ENCODE assay signal across 18 cellular contexts in the genomic region with DNA sequence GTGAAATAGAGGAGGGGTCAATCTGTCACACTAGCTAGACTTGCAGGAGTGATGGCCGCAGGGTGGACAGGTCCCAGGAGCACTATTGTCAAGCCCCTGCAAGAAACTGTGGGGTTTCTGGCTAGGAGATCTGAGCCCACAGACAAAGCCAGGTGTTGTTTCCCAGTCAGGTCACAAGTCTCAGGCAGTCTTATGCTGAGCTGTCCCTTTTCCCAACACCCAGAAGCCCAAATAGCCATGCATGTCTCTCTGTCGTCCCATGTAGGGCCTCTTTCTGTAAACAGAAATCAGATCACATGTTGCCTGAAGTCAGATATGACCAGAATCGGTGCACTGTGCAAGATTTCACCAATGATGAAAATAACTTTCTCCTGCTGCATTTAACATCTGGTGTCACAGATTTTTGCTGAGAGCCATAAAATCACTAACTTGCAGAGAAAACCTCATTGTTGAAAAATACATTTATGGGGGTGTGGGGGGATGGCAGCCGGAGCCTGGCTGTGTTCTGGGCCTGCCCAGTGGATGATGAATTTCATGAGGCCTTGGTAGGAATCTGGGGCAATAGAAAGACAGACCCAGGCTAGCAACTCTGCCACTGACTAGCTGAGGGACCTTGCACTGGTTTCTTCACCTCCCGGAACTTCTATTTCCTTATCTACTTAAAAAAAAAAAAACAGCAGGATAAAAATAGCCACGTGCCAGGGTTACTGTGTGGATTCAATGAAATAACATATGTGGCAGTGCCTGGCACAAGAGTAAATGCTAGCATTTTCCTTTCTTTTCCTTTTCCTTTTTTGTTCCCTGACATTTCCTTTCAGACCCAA.
A peak's percentile ranks its signal among the peaks of the same experiment; 100 is the strongest.
DNase-seq lines count a peak whose midpoint lies in the region; ATAC-seq, FAIRE-seq and TF ChIP-seq lines count a peak whose summit lies in the region.
"Had no signal": no experiment of that assay in that cellular context is flagged by ENCODE, and none has a peak within 500 bp of the region (broad histone marks: within the 10 kb centered on the region; RNA-seq: fewer than 3 reads in every experiment).

No MANE protein-coding gene starts in this region.

- ATAC-seq in SK-N-SH treated with all-trans-retinoic acid at 6 μM for 48 hours (no peak), HG02870 (IDR thresholded peaks at IDR 0.05; ENCODE audit: unreplicated experiment) (no peak)
- ATAC-seq: activated T-cell treated with anti-CD3 and anti-CD28 coated beads, Interleukin-2, amount 50 U/mL, for 4 hours had no signal

- H3K79me1 ChIP-seq in mesendoderm (ENCODE audit: low read length): no peaks in the 10 kb centered on the region

- TF ChIP-seq CTCF in SK-N-SH (IDR thresholded peaks at IDR 0.05): no peak
- no peak for TF ChIP-seq CTCF in bronchial epithelial cell (IDR thresholded peaks at IDR 0.05; ENCODE audit: insufficient read depth, low read length, severe bottlenecking)

- WGBS in SK-N-SH (ENCODE audit: low lambda C conversion rate): 62% methylated on average over 6 of the region's 6 CpGs
- no CpG with 5 or more reads among the region's 6 CpGs for WGBS in mesendoderm (ENCODE audit: extremely low coverage, insufficient coverage, low lambda C conversion rate)

- DNase-seq in SK-N-SH (no peak), bronchial epithelial cell (ENCODE audit: low read depth) (no peak), mesendoderm (no peak), Ammon's horn (ENCODE audit: low spot score) (no peak), MV-4-11 (lab: John Stamatoyannopoulos, UW) (no peak)
- DNase-seq in activated CD8-positive, alpha-beta memory T cell treated with anti-CD3 and anti-CD28 coated beads for 24 hours: no peak
- DNase-seq: 8988T; activated CD4-positive, alpha-beta T cell treated with anti-CD3 and anti-CD28 coated beads for 48 hours; activated T-cell treated with anti-CD3 and anti-CD28 coated beads, Interleukin-2, amount 50 U/mL, for 4 hours; IMR-90; NCI-H510A; T-helper 2 cell had no signal

- POLR2A ChIA-PET in SK-N-SH (lab: Yijun Ruan, JAX): interaction anchor here (1.0 kb wide), 1 partner anchor 57 kb away, joined by 3 read pairs; no protein-coding TSS in a partner anchor

- H3K9me3 ChIP-seq in SK-N-SH: no peaks in the 10 kb centered on the region
- H3K9me3 ChIP-seq: tibial nerve had no signal

- H3K79me2 ChIP-seq in SK-N-SH (ENCODE audit: insufficient read depth) (no peaks in the 10 kb centered on the region), mesendoderm (ENCODE audit: control insufficient read depth, insufficient read depth, low read length) (no peaks in the 10 kb centered on the region)

- no peak overlapping the region for H3K56ac ChIP-seq in mesendoderm (ENCODE audit: low read length)

- 0 out of 2 replicates have a peak overlapping the region, but pooled peaks have one; percentile 5 for H2AFZ ChIP-seq in SK-N-SH (ENCODE audit: low read depth)

- H3K9me2 ChIP-seq in SK-N-SH: no peaks in the 10 kb centered on the region

- H2BK15ac ChIP-seq in mesendoderm (replicated peaks; ENCODE audit: low read depth): peak overlapping the region; percentile 25

- no peak overlapping the region for H3K4ac ChIP-seq in mesendoderm (ENCODE audit: low read depth, low read length)

- no peak overlapping the region for H4K5ac ChIP-seq in mesendoderm (ENCODE audit: low read length)

- H3K27ac ChIP-seq in SK-N-SH (ENCODE audit: low read depth in 2 of 2, low read length in 1 of 2) (peak overlapping the region in 1 of 2 experiments; percentile 95; a peak in 2 of 4 replicates), mesendoderm (ENCODE audit: low read depth, low read length) (no peak overlapping the region)
- H3K27ac ChIP-seq: SK-N-MC had no signal

- TF ChIP-seq RAD21 in SK-N-SH (IDR thresholded peaks at IDR 0.05; ENCODE audit: low read length): no peak; the same call in 1 of the 2 replicates

- peak in 1 of 2 experiments; percentile 51; a peak in 2 of 4 replicates for TF ChIP-seq EP300 in SK-N-SH (IDR thresholded peaks at IDR 0.05; ENCODE audit: borderline replicate concordance in 1 of 2, low read depth in 1 of 2, low read length in 1 of 2)

- CTCF ChIA-PET in SK-N-SH (lab: Yijun Ruan, JAX): no interaction called here

- H4K8ac ChIP-seq in mesendoderm (ENCODE audit: low read depth, low read length): no peak overlapping the region

- H2BK120ac ChIP-seq in mesendoderm (ENCODE audit: low read depth, low read length): no peak overlapping the region

- no peak overlapping the region for H3K23ac ChIP-seq in mesendoderm (ENCODE audit: low read length)

- no peak overlapping the region; a peak in 1 of 4 replicates for H3K4me3 ChIP-seq in SK-N-SH (ENCODE audit: low read depth in 2 of 2, low read length in 1 of 2)
- no peak overlapping the region for H3K4me3 ChIP-seq in bronchial epithelial cell (ENCODE audit: low read depth, low read length)
- no peak overlapping the region for H3K4me3 ChIP-seq in mesendoderm (ENCODE audit: low read length)
- H3K4me3 ChIP-seq: SK-N-MC, tibial nerve had no signal

- H4K20me1 ChIP-seq in SK-N-SH (ENCODE audit: insufficient read depth): no peaks in the 10 kb centered on the region

- no peaks in the 10 kb centered on the region for H3F3A ChIP-seq in SK-N-SH (replicated peaks; ENCODE audit: insufficient read depth)

- H3K27me3 ChIP-seq in SK-N-SH (ENCODE audit: insufficient read depth) (no peaks in the 10 kb centered on the region), bronchial epithelial cell (ENCODE audit: control insufficient read depth, insufficient read depth, low read length) (no peaks in the 10 kb centered on the region), mesendoderm (ENCODE audit: insufficient read depth, low read length, poor library complexity) (no peaks in the 10 kb centered on the region)
- H3K27me3 ChIP-seq: tibial nerve had no signal

- H3K9ac ChIP-seq in SK-N-SH (no peak overlapping the region), mesendoderm (ENCODE audit: low read length) (no peak overlapping the region)

- H3K18ac ChIP-seq in mesendoderm (ENCODE audit: low read length): no peak overlapping the region

- H2AK5ac ChIP-seq in mesendoderm (ENCODE audit: low read length): no peak overlapping the region

- peak; percentile 72 for FAIRE-seq in bronchial epithelial cell (lab: Jason Lieb, UNC)
- FAIRE-seq: endometrium, keratinocyte had no signal

- no peak overlapping the region for H3K4me2 ChIP-seq in SK-N-SH
- H3K4me2 ChIP-seq in mesendoderm (ENCODE audit: low read length): no peak overlapping the region

- H3K4me1 ChIP-seq in SK-N-SH (ENCODE audit: control insufficient read depth in 1 of 2, insufficient read depth in 2 of 2, low read depth in 1 of 2, low read length in 1 of 2) (peaks cover 0 to 41% of the 10 kb centered on the region in 2 experiments; a peak in 2 of 4 replicates), mesendoderm (ENCODE audit: control insufficient read depth, low read depth, low read length) (peaks cover 7% of the 10 kb centered on the region)

- no peak overlapping the region for H2BK5ac ChIP-seq in mesendoderm (ENCODE audit: low read length)

- no peaks in the 10 kb centered on the region for H3K36me3 ChIP-seq in SK-N-SH (replicated peaks in 1 of 2; ENCODE audit: control insufficient read depth in 1 of 2, insufficient read depth in 2 of 2, low read length in 1 of 2)
- no peaks in the 10 kb centered on the region for H3K36me3 ChIP-seq in bronchial epithelial cell (ENCODE audit: control insufficient read depth, insufficient read depth, low read length)
- no peaks in the 10 kb centered on the region for H3K36me3 ChIP-seq in mesendoderm (ENCODE audit: control insufficient read depth, insufficient read depth, low read length)
- H3K36me3 ChIP-seq: tibial nerve had no signal

TF ChIP-seq in SK-N-SH, 30 proteins besides CTCF, POLR2A, EP300 and RAD21 (continues in another document):
- TF ChIP-seq RFX5 (IDR thresholded peaks at IDR 0.05; ENCODE audit: low read length) (no peak), EZH2phosphoT487 (IDR thresholded peaks at IDR 0.05; ENCODE audit: borderline replicate concordance, low read depth) (no peak), FOXM1 (IDR thresholded peaks at IDR 0.05; ENCODE audit: low read depth) (no peak)

TF ChIP-seq in SK-N-SH treated with all-trans-retinoic acid at 6 μM for 48 hours, 23 proteins besides CTCF, POLR2A, EP300 and RAD21:
- TF ChIP-seq RARB (CRISPR knock-in tag; IDR thresholded peaks at IDR 0.05) (no peak), ARNTL (CRISPR knock-in tag; IDR thresholded peaks at IDR 0.05; ENCODE audit: borderline replicate concordance, low read depth) (no peak)
